In the genomic region with DNA sequence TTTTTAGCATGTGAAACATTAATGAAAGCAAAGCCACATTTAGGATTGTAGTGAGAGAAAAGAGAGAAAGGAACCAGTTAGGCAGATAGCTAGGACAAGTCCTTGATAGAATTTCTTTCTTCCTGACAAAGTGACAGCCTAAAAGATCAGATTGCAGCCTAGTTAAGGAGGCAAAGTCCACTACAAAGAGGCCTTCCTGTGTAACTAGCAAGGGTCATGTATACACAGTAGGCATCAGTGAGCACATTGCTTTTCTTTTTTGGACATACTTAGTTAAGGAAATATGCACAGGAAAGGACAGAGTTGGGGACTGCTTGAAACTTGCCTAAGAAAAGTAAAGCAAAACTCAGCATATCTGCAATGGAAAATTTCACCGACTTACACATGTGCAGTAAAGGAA, we compare ENCODE assay signal across 29 cellular contexts.
"Had no signal": no experiment of that assay in that cellular context is flagged by ENCODE, and none has a peak within 500 bp of the region (broad histone marks: within the 10 kb centered on the region; RNA-seq: fewer than 3 reads in every experiment).

No MANE protein-coding gene starts in this region.

- H3K9me3 Mint-ChIP-seq: activated CD4-positive, alpha-beta T cell treated with anti-CD3 and anti-CD28 coated beads, Interleukin-2, amount 10 ng/mL, durations not matched to agents 24 days and 14 days; nephron had no signal

- H3K27ac Mint-ChIP-seq: activated CD4-positive, alpha-beta T cell treated with anti-CD3 and anti-CD28 coated beads, Interleukin-2, amount 10 ng/mL, durations not matched to agents 24 days and 14 days; activated CD8-positive, alpha-beta T cell treated with anti-CD3 and anti-CD28 coated beads for 36 hours; activated T-helper 17 cell treated with anti-CD3 and anti-CD28 coated beads, Interleukin-2, amount 50 U/mL, for 72 hours; nephron; T-helper 1 cell treated with Interleukin-12 subunit alpha and Interleukin-12 subunit beta and Interleukin-4 antibody, amounts not matched to agents 30 μg/mL and 1 μg/mL, for 36 hours had no signal

- H3K9me3 ChIP-seq: esophagus squamous epithelium, heart right ventricle, lower lobe of right lung, neutrophil, right lobe of liver, thoracic aorta had no signal

- H3K27ac ChIP-seq: brain microvascular endothelial cell, esophagus squamous epithelium, heart right ventricle, lower lobe of right lung, neutrophil, right lobe of liver, thoracic aorta, WERI-Rb-1 had no signal

- H3K4me3 Mint-ChIP-seq: activated CD4-positive, alpha-beta T cell treated with anti-CD3 and anti-CD28 coated beads, Interleukin-2, amount 10 ng/mL, durations not matched to agents 24 days and 14 days; activated CD8-positive, alpha-beta T cell treated with anti-CD3 and anti-CD28 coated beads for 36 hours; activated T-cell treated with anti-CD3 and anti-CD28 coated beads, Interleukin-2, amount 50 U/mL, for 4 hours; activated T-helper 17 cell treated with anti-CD3 and anti-CD28 coated beads, Interleukin-2, amount 50 U/mL, for 72 hours; nephron; T-helper 1 cell treated with Interleukin-12 subunit alpha and Interleukin-12 subunit beta and Interleukin-4 antibody, amounts not matched to agents 30 μg/mL and 1 μg/mL, for 36 hours had no signal

- H3K4me1 ChIP-seq: esophagus squamous epithelium, heart right ventricle, lower lobe of right lung, right lobe of liver had no signal

- FAIRE-seq: astrocyte, urothelium cell line had no signal

- H3K4me3 ChIP-seq: esophagus squamous epithelium, heart right ventricle, lower lobe of right lung, right lobe of liver, thoracic aorta had no signal

- DNase-seq: activated CD4-positive, alpha-beta T cell treated with anti-CD3 and anti-CD28 coated beads, Interleukin-2, amount 10 ng/mL, durations not matched to agents 24 days and 14 days; activated CD4-positive, CD25-positive, alpha-beta regulatory T cell treated with anti-CD3 and anti-CD28 coated beads, Interleukin-2, amount 50 U/mL, for 72 hours; activated CD8-positive, alpha-beta T cell treated with anti-CD3 and anti-CD28 coated beads for 36 hours; activated gamma-delta T cell treated with Interleukin-2 at 50 U/mL for 16 hours; activated naive CD4-positive, alpha-beta T cell treated with anti-CD3 and anti-CD28 coated beads, Interleukin-2, amount 50 U/mL, for 16 hours; activated T-cell treated with anti-CD3 and anti-CD28 coated beads, Interleukin-2, amount 50 U/mL, for 4 hours; amniotic stem cell; brain microvascular endothelial cell; cortex of kidney; esophagus squamous epithelium; foreskin melanocyte; heart right ventricle; islet precursor cell; left colon; lower lobe of right lung; stimulated activated CD4-positive, alpha-beta T cell treated with anti-CD3 and anti-CD28 coated beads, Interleukin-2, amount 100 ng/mL, for 48 hours; stimulated activated naive CD8-positive, alpha-beta T cell treated with anti-CD3 and anti-CD28 coated beads, Interleukin-15, Interleukin-2, amounts not matched to agents 100 U/mL and 50 U/mL, for 24 hours; SW 1271; T-helper 9 cell; trophoblast cell; WERI-Rb-1 had no signal

- H3K36me3 ChIP-seq: brain microvascular endothelial cell, esophagus squamous epithelium, heart right ventricle, lower lobe of right lung, neutrophil, right lobe of liver, thoracic aorta, WERI-Rb-1 had no signal

- H3K27me3 ChIP-seq: brain microvascular endothelial cell, esophagus squamous epithelium, heart right ventricle, neutrophil, right lobe of liver had no signal

- H3K27me3 Mint-ChIP-seq: activated CD4-positive, alpha-beta T cell treated with anti-CD3 and anti-CD28 coated beads, Interleukin-2, amount 10 ng/mL, durations not matched to agents 24 days and 14 days; activated CD8-positive, alpha-beta T cell treated with anti-CD3 and anti-CD28 coated beads for 36 hours; activated T-helper 17 cell treated with anti-CD3 and anti-CD28 coated beads, Interleukin-2, amount 50 U/mL, for 72 hours had no signal

- H3K4me1 Mint-ChIP-seq: activated CD4-positive, alpha-beta T cell treated with anti-CD3 and anti-CD28 coated beads, Interleukin-2, amount 10 ng/mL, durations not matched to agents 24 days and 14 days; activated T-helper 17 cell treated with anti-CD3 and anti-CD28 coated beads, Interleukin-2, amount 50 U/mL, for 72 hours; nephron had no signal

- ATAC-seq: activated CD8-positive, alpha-beta T cell treated with anti-CD3 and anti-CD28 coated beads for 36 hours; activated T-cell treated with anti-CD3 and anti-CD28 coated beads, Interleukin-2, amount 50 U/mL, for 4 hours; activated T-helper 17 cell treated with anti-CD3 and anti-CD28 coated beads, Interleukin-2, amount 50 U/mL, for 72 hours; heart right ventricle; left colon; lower lobe of right lung; stimulated activated naive CD8-positive, alpha-beta T cell treated with anti-CD3 and anti-CD28 coated beads, Interleukin-15, Interleukin-2, amounts not matched to agents 100 U/mL and 50 U/mL, for 24 hours had no signal
